In genomic region chr14:20723458-20723857, GRCh38 we compare ENCODE assay signal across 24 cellular contexts. TPM values are rescaled to one million over a fixed set of nuclear protein-coding genes. Genes with fewer than 3 reads are reported as not detected.
DNase-seq lines count a peak whose midpoint lies in the region; ATAC-seq and TF ChIP-seq lines count a peak whose summit lies in the region.
"Had no signal": no experiment of that assay in that cellular context is flagged by ENCODE, and none has a peak within 500 bp of the region (broad histone marks: within the 10 kb centered on the region; RNA-seq: fewer than 3 reads in every experiment).

No MANE protein-coding gene starts in this region.

- no peaks in the 10 kb centered on the region for H3K36me3 ChIP-seq in right atrium auricular region
- H3K36me3 ChIP-seq: pancreas had no signal

- H3K9me3 ChIP-seq in right atrium auricular region, result no peaks in the 10 kb centered on the region
- H3K9me3 ChIP-seq: mucosa of descending colon, pancreas had no signal

- CTCF ChIA-PET in activated CD4-positive, alpha-beta memory T cell treated with anti-CD3 and anti-CD28 coated beads for 36 hours (lab: Charles Lee), result no interaction called here

- ATAC-seq in left cardiac atrium (peak; percentile 34 to 72), naive B cell (ENCODE audit: low read depth in 2 of 2) (peak; percentile 47 to 60), GM21723 (IDR thresholded peaks at IDR 0.05; ENCODE audit: unreplicated experiment) (no peak)
- ATAC-seq: activated CD4-positive, alpha-beta T cell treated with anti-CD3 and anti-CD28 coated beads for 36 hours; mucosa of descending colon had no signal

- H3K4me1 Mint-ChIP-seq in naive B cell, result peaks cover 41 to 88% (median 81%) of the 10 kb centered on the region in 3 donors
- H3K4me1 Mint-ChIP-seq in activated CD4-positive, alpha-beta memory T cell treated with anti-CD3 and anti-CD28 coated beads for 36 hours (ENCODE audit: low read depth), result peaks cover 2% of the 10 kb centered on the region
- H3K4me1 Mint-ChIP-seq: activated CD4-positive, alpha-beta T cell treated with anti-CD3 and anti-CD28 coated beads for 36 hours had no signal

- intact Hi-C loops in left cardiac atrium (cut with DNase I), result no loop called here
- intact Hi-C loops in dorsolateral prefrontal cortex (cut with DNase I), result no loop called here
- intact Hi-C loops in activated CD4-positive, alpha-beta memory T cell treated with anti-CD3 and anti-CD28 coated beads for 36 hours (cut with micrococcal nuclease), result no loop called here

- peaks cover 9 to 10% of the 10 kb centered on the region in 2 donors for H3K36me3 Mint-ChIP-seq in naive B cell
- H3K36me3 Mint-ChIP-seq in activated CD4-positive, alpha-beta memory T cell treated with anti-CD3 and anti-CD28 coated beads for 36 hours, result no peaks in the 10 kb centered on the region

- no peak for DNase-seq in left cardiac atrium
- no peak for DNase-seq in right atrium auricular region (ENCODE audit: low spot score)
- no peak for DNase-seq in dorsolateral prefrontal cortex
- no peak for DNase-seq in naive B cell
- DNase-seq in activated CD4-positive, alpha-beta memory T cell treated with anti-CD3 and anti-CD28 coated beads for 36 hours, result no peak
- no peak for DNase-seq in NCI-H446 (lab: John Stamatoyannopoulos, UW)
- no peak for DNase-seq in NOMO-1 treated with dmso at 0.1 percent for 144 hours (lab: John Stamatoyannopoulos, UW; ENCODE audit: unreplicated experiment)
- DNase-seq: activated CD4-positive, alpha-beta T cell treated with anti-CD3 and anti-CD28 coated beads for 36 hours; activated naive CD4-positive, alpha-beta T cell; glutamatergic neuron; GOT3; KBM-7; kidney glomerular epithelial cell; mucosa of descending colon; NCI-H1105; NCI-H2171; NK-92 treated with Interleukin-12 subunit alpha and Interleukin-12 subunit beta, amount 100 ng/mL, for 24 hours; pancreas; SHP77 had no signal

- POLR2A ChIA-PET in activated CD4-positive, alpha-beta memory T cell treated with anti-CD3 and anti-CD28 coated beads for 36 hours (lab: Charles Lee), result no interaction called here

- H3K27me3 Mint-ChIP-seq in naive B cell, result no peaks in the 10 kb centered on the region
- H3K27me3 Mint-ChIP-seq in activated CD4-positive, alpha-beta memory T cell treated with anti-CD3 and anti-CD28 coated beads for 36 hours, result peaks cover 44% of the 10 kb centered on the region

- H3K27ac ChIP-seq in right atrium auricular region (no peak overlapping the region), dorsolateral prefrontal cortex (no peak overlapping the region)
- H3K27ac ChIP-seq: pancreas had no signal

- no peaks in the 10 kb centered on the region for H3K4me1 ChIP-seq in right atrium auricular region

- H3K4me3 ChIP-seq in right atrium auricular region (no peak overlapping the region), dorsolateral prefrontal cortex (peak overlapping the region in 56 of 59 donors; percentile 15 to 61 (median 41))
- H3K4me3 ChIP-seq: mucosa of descending colon, pancreas had no signal

- H3K27me3 ChIP-seq in right atrium auricular region (no peaks in the 10 kb centered on the region), dorsolateral prefrontal cortex (peaks cover 0 to 30% (median 8%) of the 10 kb centered on the region in 45 donors)
- H3K27me3 ChIP-seq: pancreas had no signal

- H3K27ac Mint-ChIP-seq in naive B cell, result peak overlapping the region in 3 of 6 donors; percentile 30 to 67 (median 31)
- H3K27ac Mint-ChIP-seq in activated CD4-positive, alpha-beta memory T cell treated with anti-CD3 and anti-CD28 coated beads for 36 hours, result no peak overlapping the region
- H3K27ac Mint-ChIP-seq: activated CD4-positive, alpha-beta T cell treated with anti-CD3 and anti-CD28 coated beads for 36 hours had no signal

- H3K4me3 Mint-ChIP-seq in naive B cell, result peak overlapping the region; percentile 6 to 77 (median 47)
- no peak overlapping the region for H3K4me3 Mint-ChIP-seq in activated CD4-positive, alpha-beta memory T cell treated with anti-CD3 and anti-CD28 coated beads for 36 hours
- H3K4me3 Mint-ChIP-seq: activated CD4-positive, alpha-beta T cell treated with anti-CD3 and anti-CD28 coated beads for 36 hours had no signal

- H3K9me3 Mint-ChIP-seq in naive B cell, result peaks cover 0 to 13% (median 4%) of the 10 kb centered on the region in 7 donors
- no peaks in the 10 kb centered on the region for H3K9me3 Mint-ChIP-seq in activated CD4-positive, alpha-beta memory T cell treated with anti-CD3 and anti-CD28 coated beads for 36 hours

- TF ChIP-seq CTCF in right atrium auricular region (IDR thresholded peaks at IDR 0.05), result no peak
- no peak for TF ChIP-seq CTCF in dorsolateral prefrontal cortex (IDR thresholded peaks at IDR 0.05 in 54 of 56, conservative IDR thresholded peaks at IDR 0.05 in 2 of 56; ENCODE audit: low read depth in 1 of 56, partially characterized antibody in 56 of 56)

RNA-seq across cellular contexts. Expression of gene EDDM3A, which starts 22.2 kb away (rescaled TPM):
- total RNA-seq in left cardiac atrium, result not detected
- not detected for total RNA-seq in right atrium auricular region
- not detected for total RNA-seq in dorsolateral prefrontal cortex
- under 1 TPM in 3 of 6 donors, not detected in 3; 0.31 to 0.52 (median 0.47) TPM for polyA plus RNA-seq in naive B cell (ENCODE audit: low read depth in 6 of 6)
- not detected for total RNA-seq in activated CD4-positive, alpha-beta memory T cell treated with anti-CD3 and anti-CD28 coated beads for 36 hours
- total RNA-seq: activated CD4-positive, alpha-beta T cell treated with anti-CD3 and anti-CD28 coated beads for 36 hours; astrocyte; mucosa of descending colon; pancreas; T-helper 2 cell treated with Interferon-gamma antibody and Interleukin-4, amounts not matched to agents 100 ng/mL and 5 ng/mL, for 36 hours; urinary bladder had no signal
- polyA plus RNA-seq: esophagus, pancreas, urinary bladder had no signal

RNA-seq across cellular contexts. Expression of gene ANG, which starts 34.9 kb away (rescaled TPM):
- 10 to 100 TPM in 1 of 2 donors, 1 to 10 TPM in 1; 7.1 to 13.0 TPM for total RNA-seq in left cardiac atrium
- 10 to 100 TPM in 1 of 2 donors, 1 to 10 TPM in 1; 4.4 to 14.5 TPM for total RNA-seq in right atrium auricular region
- 1 to 10 TPM in 98 of 120 experiments, under 1 TPM in 15, not detected in 7; 0.63 to 9.5 (median 1.9) TPM for total RNA-seq in dorsolateral prefrontal cortex
- polyA plus RNA-seq in naive B cell (ENCODE audit: low read depth in 6 of 6), result under 1 TPM in 3 of 6 donors, not detected in 3; 0.53 to 0.63 (median 0.57) TPM
- total RNA-seq in activated CD4-positive, alpha-beta memory T cell treated with anti-CD3 and anti-CD28 coated beads for 36 hours, result 1 to 10 TPM; 1.1 to 2.0 TPM

RNA-seq across cellular contexts. Expression of gene RNASE4, which starts 39.1 kb away (rescaled TPM):
- total RNA-seq in left cardiac atrium, result 10 to 100 TPM; 15.9 to 20.8 TPM
- total RNA-seq in right atrium auricular region, result 10 to 100 TPM; 19.5 to 44.4 TPM
- 10 to 100 TPM in 2 of 120 experiments, 1 to 10 TPM in 111, under 1 TPM in 7; 0.41 to 12.0 (median 3.1) TPM for total RNA-seq in dorsolateral prefrontal cortex
- under 1 TPM in 5 of 6 donors, not detected in 1; 0.18 to 0.61 (median 0.34) TPM for polyA plus RNA-seq in naive B cell (ENCODE audit: low read depth in 6 of 6)
- under 1 TPM; 0.69 to 0.70 TPM for total RNA-seq in activated CD4-positive, alpha-beta memory T cell treated with anti-CD3 and anti-CD28 coated beads for 36 hours

RNA-seq across cellular contexts. Expression of gene EDDM3B, which starts 44.7 kb away (rescaled TPM):
- total RNA-seq in left cardiac atrium (not detected), right atrium auricular region (not detected), dorsolateral prefrontal cortex (not detected)
- polyA plus RNA-seq in naive B cell (ENCODE audit: low read depth in 6 of 6), result not detected
- not detected for total RNA-seq in activated CD4-positive, alpha-beta memory T cell treated with anti-CD3 and anti-CD28 coated beads for 36 hours
- total RNA-seq: activated CD4-positive, alpha-beta T cell treated with anti-CD3 and anti-CD28 coated beads for 36 hours; astrocyte; mucosa of descending colon; pancreas; T-helper 2 cell treated with Interferon-gamma antibody and Interleukin-4, amounts not matched to agents 100 ng/mL and 5 ng/mL, for 36 hours; urinary bladder had no signal
- polyA plus RNA-seq: esophagus, pancreas, urinary bladder had no signal

RNA-seq across cellular contexts. Expression of gene RNASE6, which starts 57.6 kb away (rescaled TPM):
- total RNA-seq in left cardiac atrium (10 to 100 TPM in 1 of 2 donors, 1 to 10 TPM in 1; 6.9 to 16.1 TPM), right atrium auricular region (10 to 100 TPM in 1 of 2 donors, 1 to 10 TPM in 1; 6.6 to 10.9 TPM), dorsolateral prefrontal cortex (10 to 100 TPM in 8 of 120 experiments, 1 to 10 TPM in 108, under 1 TPM in 4; 0.56 to 19.7 (median 4.2) TPM)
- polyA plus RNA-seq in naive B cell (ENCODE audit: low read depth in 6 of 6), result 100 to 1,000 TPM in 5 of 6 donors, 10 to 100 TPM in 1; 94.0 to 368 (median 337) TPM
- total RNA-seq in activated CD4-positive, alpha-beta memory T cell treated with anti-CD3 and anti-CD28 coated beads for 36 hours, result 1 to 10 TPM; 1.6 to 2.3 TPM
- total RNA-seq: astrocyte had no signal

Comparison
In these comparisons a context has a peak if more than half of its experiments do, and no peak if none do; other contexts are left out.
1. H3K4me3 ChIP-seq: peak in dorsolateral prefrontal cortex (56 of 59); none in right atrium auricular region (0 of 2).